1 cellular context compared by ENCODE assay signal in genomic region chr7:46155367-46155766, GRCh38.
TF ChIP-seq lines count a peak whose summit lies in the region.

No MANE protein-coding gene starts in this region.

TF ChIP-seq in HepG2, 621 proteins besides CTCF, POLR2A, EP300 and RAD21 (continued from another document and continues in another):
- TF ChIP-seq SAP130 (CRISPR knock-in tag; IDR thresholded peaks at IDR 0.05; ENCODE audit: low read depth) (peak; percentile 46), SP4 (CRISPR knock-in tag; IDR thresholded peaks at IDR 0.05) (no peak), ETV6 (CRISPR knock-in tag; conservative IDR thresholded peaks at IDR 0.05) (no peak), ZSCAN5A (CRISPR knock-in tag; IDR thresholded peaks at IDR 0.05; ENCODE audit: borderline replicate concordance) (no peak), ZSCAN31 (CRISPR knock-in tag; IDR thresholded peaks at IDR 0.05; ENCODE audit: low read depth) (no peak), ZNF414 (CRISPR knock-in tag; IDR thresholded peaks at IDR 0.05) (no peak), SOX5 (CRISPR knock-in tag; IDR thresholded peaks at IDR 0.05; ENCODE audit: borderline replicate concordance) (peak; percentile 42; the same call in 1 of the 2 replicates), ARID3A (IDR thresholded peaks at IDR 0.05; ENCODE audit: low read depth, low read length) (peak; percentile 96), ZNF670 (CRISPR knock-in tag; IDR thresholded peaks at IDR 0.05; ENCODE audit: borderline replicate concordance) (no peak), ZNF276 (CRISPR knock-in tag; IDR thresholded peaks at IDR 0.05; ENCODE audit: low read depth) (no peak), ZXDC (CRISPR knock-in tag; IDR thresholded peaks at IDR 0.05) (no peak), TRAFD1 (CRISPR knock-in tag; IDR thresholded peaks at IDR 0.05; ENCODE audit: borderline replicate concordance) (no peak), NFAT5 (CRISPR knock-in tag; IDR thresholded peaks at IDR 0.05) (no peak), POGZ (CRISPR knock-in tag; IDR thresholded peaks at IDR 0.05) (0 out of 2 replicates have a peak, but pooled peaks have one; percentile 24), TSC22D2 (CRISPR knock-in tag; IDR thresholded peaks at IDR 0.05; ENCODE audit: borderline replicate concordance) (no peak), MIXL1 (CRISPR knock-in tag; IDR thresholded peaks at IDR 0.05) (0 out of 2 replicates have a peak, but pooled peaks have one; percentile 21), ELF1 (CRISPR knock-in tag; IDR thresholded peaks at IDR 0.05) (no peak), NCOA2 (CRISPR knock-in tag; IDR thresholded peaks at IDR 0.05) (peak; percentile 37; the same call in 1 of the 2 replicates), HOXA7 (CRISPR knock-in tag; IDR thresholded peaks at IDR 0.05) (no peak), TBX3 (IDR thresholded peaks at IDR 0.05; ENCODE audit: borderline replicate concordance) (0 out of 2 replicates have a peak, but pooled peaks have one; percentile 36), FOXK1 (CRISPR knock-in tag; IDR thresholded peaks at IDR 0.05; ENCODE audit: borderline replicate concordance, low read depth) (no peak), RXRB (CRISPR knock-in tag; IDR thresholded peaks at IDR 0.05; ENCODE audit: borderline replicate concordance) (0 out of 2 replicates have a peak, but pooled peaks have one; percentile 24), AFF4 (CRISPR knock-in tag; IDR thresholded peaks at IDR 0.05) (no peak), ZSCAN30 (CRISPR knock-in tag; IDR thresholded peaks at IDR 0.05) (no peak), ZNF577 (CRISPR knock-in tag; IDR thresholded peaks at IDR 0.05; ENCODE audit: borderline replicate concordance, low read depth) (no peak), ZFYVE20 (CRISPR knock-in tag; IDR thresholded peaks at IDR 0.05; ENCODE audit: borderline replicate concordance, low read depth) (no peak), FLYWCH1 (CRISPR knock-in tag; IDR thresholded peaks at IDR 0.05) (no peak), SP140L (CRISPR knock-in tag; IDR thresholded peaks at IDR 0.05; ENCODE audit: borderline replicate concordance) (no peak), ZBTB8A (CRISPR knock-in tag; IDR thresholded peaks at IDR 0.05; ENCODE audit: borderline replicate concordance, low read depth) (no peak), SOX13 (IDR thresholded peaks at IDR 0.05) (no peak), SOX13 (CRISPR knock-in tag; conservative IDR thresholded peaks at IDR 0.05 in 1 of 2, IDR thresholded peaks at IDR 0.05 in 1 of 2) (peak in 1 of 2 experiments; percentile 16; a peak in 1 of 4 replicates), NFYC (CRISPR knock-in tag; IDR thresholded peaks at IDR 0.05) (no peak), PPARG (CRISPR knock-in tag; conservative IDR thresholded peaks at IDR 0.05) (peak; percentile 45; the same call in 1 of the 2 replicates), MED8 (CRISPR knock-in tag; IDR thresholded peaks at IDR 0.05; ENCODE audit: insufficient replicate concordance) (no peak), SOX6 (IDR thresholded peaks at IDR 0.05) (no peak), SOX6 (CRISPR knock-in tag; IDR thresholded peaks at IDR 0.05) (peak; percentile 45; the same call in 1 of the 2 replicates), FOSL2 (CRISPR knock-in tag; IDR thresholded peaks at IDR 0.05) (peak; percentile 47), ZSCAN29 (CRISPR knock-in tag; conservative IDR thresholded peaks at IDR 0.05) (no peak), ZNF639 (CRISPR knock-in tag; conservative IDR thresholded peaks at IDR 0.05) (no peak), NFRKB (IDR thresholded peaks at IDR 0.05) (no peak), ZNF839 (CRISPR knock-in tag; IDR thresholded peaks at IDR 0.05; ENCODE audit: borderline replicate concordance) (no peak)
